In the genomic region with DNA sequence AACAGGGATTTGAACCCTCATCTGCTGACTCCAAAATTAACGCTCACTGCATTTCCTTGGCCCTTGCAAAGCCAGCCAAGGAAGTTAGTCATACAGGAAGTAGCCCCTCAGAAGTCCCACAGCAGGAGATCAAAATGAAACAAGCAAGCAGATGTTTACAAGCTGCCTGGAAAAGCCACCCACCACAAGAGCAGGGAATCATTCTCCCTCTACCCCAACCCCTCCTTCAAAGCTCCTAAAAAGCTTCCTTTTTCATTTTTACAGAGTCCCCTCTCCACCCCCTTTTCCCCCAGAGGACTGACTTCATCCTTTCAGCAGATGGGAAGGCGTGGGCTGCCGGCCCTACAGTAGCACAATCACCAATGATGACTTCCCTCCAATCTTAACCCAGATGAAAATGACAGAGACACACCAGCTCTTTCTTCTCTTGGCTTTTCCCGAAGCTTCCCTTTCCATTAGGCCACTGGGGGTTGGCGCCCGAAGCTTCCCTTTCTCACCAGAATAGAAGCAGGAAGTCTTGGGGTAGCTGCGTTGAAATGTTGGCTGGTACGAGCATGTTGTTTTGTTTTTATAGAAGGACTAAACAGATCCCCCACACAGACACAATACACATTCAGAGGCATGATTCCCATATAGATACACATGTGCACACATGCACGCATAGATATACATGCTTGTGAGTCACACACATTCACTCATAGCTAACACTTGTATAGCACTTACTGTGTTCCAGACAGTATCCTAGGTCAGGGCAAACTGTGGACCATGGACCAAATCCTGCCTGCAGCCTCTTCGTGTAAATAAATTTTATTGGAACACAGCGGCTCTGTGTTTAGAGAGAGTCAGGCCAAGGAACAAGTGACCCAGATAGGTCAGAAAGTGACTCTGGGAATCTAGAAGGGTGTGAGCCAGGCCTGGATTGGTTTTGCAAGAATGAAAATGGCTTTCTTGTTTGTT, we compare ENCODE assay signal across 2 cellular contexts.
TF ChIP-seq lines count a peak whose summit lies in the region.

No MANE protein-coding gene starts in this region.

TF ChIP-seq in GM23338, 12 proteins besides CTCF, POLR2A, EP300 and RAD21 (continued from another document):
- TF ChIP-seq, protein P1, sequence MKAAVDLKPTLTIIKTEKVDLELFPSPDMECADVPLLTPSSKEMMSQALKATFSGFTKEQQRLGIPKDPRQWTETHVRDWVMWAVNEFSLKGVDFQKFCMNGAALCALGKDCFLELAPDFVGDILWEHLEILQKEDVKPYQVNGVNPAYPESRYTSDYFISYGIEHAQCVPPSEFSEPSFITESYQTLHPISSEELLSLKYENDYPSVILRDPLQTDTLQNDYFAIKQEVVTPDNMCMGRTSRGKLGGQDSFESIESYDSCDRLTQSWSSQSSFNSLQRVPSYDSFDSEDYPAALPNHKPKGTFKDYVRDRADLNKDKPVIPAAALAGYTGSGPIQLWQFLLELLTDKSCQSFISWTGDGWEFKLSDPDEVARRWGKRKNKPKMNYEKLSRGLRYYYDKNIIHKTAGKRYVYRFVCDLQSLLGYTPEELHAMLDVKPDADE (IDR thresholded peaks at IDR 0.05): no peak
- TF ChIP-seq NANOG (IDR thresholded peaks at IDR 0.05; ENCODE audit: borderline replicate concordance) (no peak), EZH2 (IDR thresholded peaks at IDR 0.05; ENCODE audit: low read depth, unreplicated experiment) (no peak)

TF ChIP-seq in HepG2, 621 proteins besides CTCF, POLR2A, EP300 and RAD21 (continued from another document and continues in another):
- TF ChIP-seq, protein P2, sequence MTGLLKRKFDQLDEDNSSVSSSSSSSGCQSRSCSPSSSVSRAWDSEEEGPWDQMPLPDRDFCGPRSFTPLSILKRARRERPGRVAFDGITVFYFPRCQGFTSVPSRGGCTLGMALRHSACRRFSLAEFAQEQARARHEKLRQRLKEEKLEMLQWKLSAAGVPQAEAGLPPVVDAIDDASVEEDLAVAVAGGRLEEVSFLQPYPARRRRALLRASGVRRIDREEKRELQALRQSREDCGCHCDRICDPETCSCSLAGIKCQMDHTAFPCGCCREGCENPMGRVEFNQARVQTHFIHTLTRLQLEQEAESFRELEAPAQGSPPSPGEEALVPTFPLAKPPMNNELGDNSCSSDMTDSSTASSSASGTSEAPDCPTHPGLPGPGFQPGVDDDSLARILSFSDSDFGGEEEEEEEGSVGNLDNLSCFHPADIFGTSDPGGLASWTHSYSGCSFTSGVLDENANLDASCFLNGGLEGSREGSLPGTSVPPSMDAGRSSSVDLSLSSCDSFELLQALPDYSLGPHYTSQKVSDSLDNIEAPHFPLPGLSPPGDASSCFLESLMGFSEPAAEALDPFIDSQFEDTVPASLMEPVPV (CRISPR knock-in tag; IDR thresholded peaks at IDR 0.05): no peak
- TF ChIP-seq, protein P3, sequence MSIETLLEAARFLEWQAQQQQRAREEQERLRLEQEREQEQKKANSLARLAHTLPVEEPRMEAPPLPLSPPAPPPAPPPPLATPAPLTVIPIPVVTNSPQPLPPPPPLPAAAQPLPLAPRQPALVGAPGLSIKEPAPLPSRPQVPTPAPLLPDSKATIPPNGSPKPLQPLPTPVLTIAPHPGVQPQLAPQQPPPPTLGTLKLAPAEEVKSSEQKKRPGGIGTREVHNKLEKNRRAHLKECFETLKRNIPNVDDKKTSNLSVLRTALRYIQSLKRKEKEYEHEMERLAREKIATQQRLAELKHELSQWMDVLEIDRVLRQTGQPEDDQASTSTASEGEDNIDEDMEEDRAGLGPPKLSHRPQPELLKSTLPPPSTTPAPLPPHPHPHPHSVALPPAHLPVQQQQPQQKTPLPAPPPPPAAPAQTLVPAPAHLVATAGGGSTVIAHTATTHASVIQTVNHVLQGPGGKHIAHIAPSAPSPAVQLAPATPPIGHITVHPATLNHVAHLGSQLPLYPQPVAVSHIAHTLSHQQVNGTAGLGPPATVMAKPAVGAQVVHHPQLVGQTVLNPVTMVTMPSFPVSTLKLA (IDR thresholded peaks at IDR 0.05): no peak
- TF ChIP-seq POLR2AphosphoS2 (IDR thresholded peaks at IDR 0.05; ENCODE audit: low read depth, low read length): no peak
- TF ChIP-seq, protein P4, sequence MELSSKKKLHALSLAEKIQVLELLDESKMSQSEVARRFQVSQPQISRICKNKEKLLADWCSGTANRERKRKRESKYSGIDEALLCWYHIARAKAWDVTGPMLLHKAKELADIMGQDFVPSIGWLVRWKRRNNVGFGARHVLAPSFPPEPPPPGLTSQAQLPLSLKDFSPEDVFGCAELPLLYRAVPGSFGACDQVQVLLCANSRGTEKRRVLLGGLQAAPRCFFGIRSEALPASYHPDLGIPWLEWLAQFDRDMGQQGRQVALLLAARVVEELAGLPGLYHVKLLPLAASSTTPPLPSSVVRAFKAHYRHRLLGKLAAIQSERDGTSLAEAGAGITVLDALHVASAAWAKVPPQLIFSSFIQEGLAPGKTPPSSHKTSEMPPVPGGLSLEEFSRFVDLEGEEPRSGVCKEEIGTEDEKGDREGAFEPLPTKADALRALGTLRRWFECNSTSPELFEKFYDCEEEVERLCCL (CRISPR knock-in tag; IDR thresholded peaks at IDR 0.05; ENCODE audit: borderline replicate concordance): no peak
- no peak for TF ChIP-seq KAT8 (CRISPR knock-in tag; IDR thresholded peaks at IDR 0.05)
- TF ChIP-seq, protein P5, sequence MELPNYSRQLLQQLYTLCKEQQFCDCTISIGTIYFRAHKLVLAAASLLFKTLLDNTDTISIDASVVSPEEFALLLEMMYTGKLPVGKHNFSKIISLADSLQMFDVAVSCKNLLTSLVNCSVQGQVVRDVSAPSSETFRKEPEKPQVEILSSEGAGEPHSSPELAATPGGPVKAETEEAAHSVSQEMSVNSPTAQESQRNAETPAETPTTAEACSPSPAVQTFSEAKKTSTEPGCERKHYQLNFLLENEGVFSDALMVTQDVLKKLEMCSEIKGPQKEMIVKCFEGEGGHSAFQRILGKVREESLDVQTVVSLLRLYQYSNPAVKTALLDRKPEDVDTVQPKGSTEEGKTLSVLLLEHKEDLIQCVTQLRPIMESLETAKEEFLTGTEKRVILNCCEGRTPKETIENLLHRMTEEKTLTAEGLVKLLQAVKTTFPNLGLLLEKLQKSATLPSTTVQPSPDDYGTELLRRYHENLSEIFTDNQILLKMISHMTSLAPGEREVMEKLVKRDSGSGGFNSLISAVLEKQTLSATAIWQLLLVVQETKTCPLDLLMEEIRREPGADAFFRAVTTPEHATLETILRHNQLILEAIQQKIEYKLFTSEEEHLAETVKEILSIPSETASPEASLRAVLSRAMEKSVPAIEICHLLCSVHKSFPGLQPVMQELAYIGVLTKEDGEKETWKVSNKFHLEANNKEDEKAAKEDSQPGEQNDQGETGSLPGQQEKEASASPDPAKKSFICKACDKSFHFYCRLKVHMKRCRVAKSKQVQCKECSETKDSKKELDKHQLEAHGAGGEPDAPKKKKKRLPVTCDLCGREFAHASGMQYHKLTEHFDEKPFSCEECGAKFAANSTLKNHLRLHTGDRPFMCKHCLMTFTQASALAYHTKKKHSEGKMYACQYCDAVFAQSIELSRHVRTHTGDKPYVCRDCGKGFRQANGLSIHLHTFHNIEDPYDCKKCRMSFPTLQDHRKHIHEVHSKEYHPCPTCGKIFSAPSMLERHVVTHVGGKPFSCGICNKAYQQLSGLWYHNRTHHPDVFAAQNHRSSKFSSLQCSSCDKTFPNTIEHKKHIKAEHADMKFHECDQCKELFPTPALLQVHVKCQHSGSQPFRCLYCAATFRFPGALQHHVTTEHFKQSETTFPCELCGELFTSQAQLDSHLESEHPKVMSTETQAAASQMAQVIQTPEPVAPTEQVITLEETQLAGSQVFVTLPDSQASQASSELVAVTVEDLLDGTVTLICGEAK (IDR thresholded peaks at IDR 0.05): no peak
- TF ChIP-seq, protein P5 (CRISPR knock-in tag; IDR thresholded peaks at IDR 0.05): peak; percentile 83
- TF ChIP-seq, protein P6, sequence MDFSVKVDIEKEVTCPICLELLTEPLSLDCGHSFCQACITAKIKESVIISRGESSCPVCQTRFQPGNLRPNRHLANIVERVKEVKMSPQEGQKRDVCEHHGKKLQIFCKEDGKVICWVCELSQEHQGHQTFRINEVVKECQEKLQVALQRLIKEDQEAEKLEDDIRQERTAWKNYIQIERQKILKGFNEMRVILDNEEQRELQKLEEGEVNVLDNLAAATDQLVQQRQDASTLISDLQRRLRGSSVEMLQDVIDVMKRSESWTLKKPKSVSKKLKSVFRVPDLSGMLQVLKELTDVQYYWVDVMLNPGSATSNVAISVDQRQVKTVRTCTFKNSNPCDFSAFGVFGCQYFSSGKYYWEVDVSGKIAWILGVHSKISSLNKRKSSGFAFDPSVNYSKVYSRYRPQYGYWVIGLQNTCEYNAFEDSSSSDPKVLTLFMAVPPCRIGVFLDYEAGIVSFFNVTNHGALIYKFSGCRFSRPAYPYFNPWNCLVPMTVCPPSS (IDR thresholded peaks at IDR 0.05): no peak
- TF ChIP-seq PCBP2 (optimal IDR thresholded peaks at IDR 0.05; ENCODE audit: low read depth, low read length, poor library complexity, severe bottlenecking): peak; percentile 33
- TF ChIP-seq KLF9 (CRISPR knock-in tag; IDR thresholded peaks at IDR 0.05; ENCODE audit: low read depth): no peak
- TF ChIP-seq MLLT10 (CRISPR knock-in tag; IDR thresholded peaks at IDR 0.05): no peak
- TF ChIP-seq ISL2 (CRISPR knock-in tag; IDR thresholded peaks at IDR 0.05): no peak
- TF ChIP-seq, protein P7, sequence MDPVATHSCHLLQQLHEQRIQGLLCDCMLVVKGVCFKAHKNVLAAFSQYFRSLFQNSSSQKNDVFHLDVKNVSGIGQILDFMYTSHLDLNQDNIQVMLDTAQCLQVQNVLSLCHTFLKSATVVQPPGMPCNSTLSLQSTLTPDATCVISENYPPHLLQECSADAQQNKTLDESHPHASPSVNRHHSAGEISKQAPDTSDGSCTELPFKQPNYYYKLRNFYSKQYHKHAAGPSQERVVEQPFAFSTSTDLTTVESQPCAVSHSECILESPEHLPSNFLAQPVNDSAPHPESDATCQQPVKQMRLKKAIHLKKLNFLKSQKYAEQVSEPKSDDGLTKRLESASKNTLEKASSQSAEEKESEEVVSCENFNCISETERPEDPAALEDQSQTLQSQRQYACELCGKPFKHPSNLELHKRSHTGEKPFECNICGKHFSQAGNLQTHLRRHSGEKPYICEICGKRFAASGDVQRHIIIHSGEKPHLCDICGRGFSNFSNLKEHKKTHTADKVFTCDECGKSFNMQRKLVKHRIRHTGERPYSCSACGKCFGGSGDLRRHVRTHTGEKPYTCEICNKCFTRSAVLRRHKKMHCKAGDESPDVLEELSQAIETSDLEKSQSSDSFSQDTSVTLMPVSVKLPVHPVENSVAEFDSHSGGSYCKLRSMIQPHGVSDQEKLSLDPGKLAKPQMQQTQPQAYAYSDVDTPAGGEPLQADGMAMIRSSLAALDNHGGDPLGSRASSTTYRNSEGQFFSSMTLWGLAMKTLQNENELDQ (CRISPR knock-in tag; IDR thresholded peaks at IDR 0.05; ENCODE audit: borderline replicate concordance): no peak
- TF ChIP-seq, protein P8, sequence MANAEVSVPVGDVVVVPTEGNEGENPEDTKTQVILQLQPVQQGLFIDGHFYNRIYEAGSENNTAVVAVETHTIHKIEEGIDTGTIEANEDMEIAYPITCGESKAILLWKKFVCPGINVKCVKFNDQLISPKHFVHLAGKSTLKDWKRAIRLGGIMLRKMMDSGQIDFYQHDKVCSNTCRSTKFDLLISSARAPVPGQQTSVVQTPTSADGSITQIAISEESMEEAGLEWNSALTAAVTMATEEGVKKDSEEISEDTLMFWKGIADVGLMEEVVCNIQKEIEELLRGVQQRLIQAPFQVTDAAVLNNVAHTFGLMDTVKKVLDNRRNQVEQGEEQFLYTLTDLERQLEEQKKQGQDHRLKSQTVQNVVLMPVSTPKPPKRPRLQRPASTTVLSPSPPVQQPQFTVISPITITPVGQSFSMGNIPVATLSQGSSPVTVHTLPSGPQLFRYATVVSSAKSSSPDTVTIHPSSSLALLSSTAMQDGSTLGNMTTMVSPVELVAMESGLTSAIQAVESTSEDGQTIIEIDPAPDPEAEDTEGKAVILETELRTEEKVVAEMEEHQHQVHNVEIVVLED (CRISPR knock-in tag; IDR thresholded peaks at IDR 0.05; ENCODE audit: borderline replicate concordance): no peak
- TF ChIP-seq ZNF598 (CRISPR knock-in tag; IDR thresholded peaks at IDR 0.05; ENCODE audit: borderline replicate concordance): no peak
- no peak for TF ChIP-seq SAFB2 (CRISPR knock-in tag; IDR thresholded peaks at IDR 0.05; ENCODE audit: borderline replicate concordance, low read depth)
- TF ChIP-seq CBX2 (IDR thresholded peaks at IDR 0.05; ENCODE audit: low read depth, low read length): no peak
- TF ChIP-seq CBX2 (CRISPR knock-in tag; IDR thresholded peaks at IDR 0.05; ENCODE audit: low read depth): no peak
- TF ChIP-seq, protein P9, sequence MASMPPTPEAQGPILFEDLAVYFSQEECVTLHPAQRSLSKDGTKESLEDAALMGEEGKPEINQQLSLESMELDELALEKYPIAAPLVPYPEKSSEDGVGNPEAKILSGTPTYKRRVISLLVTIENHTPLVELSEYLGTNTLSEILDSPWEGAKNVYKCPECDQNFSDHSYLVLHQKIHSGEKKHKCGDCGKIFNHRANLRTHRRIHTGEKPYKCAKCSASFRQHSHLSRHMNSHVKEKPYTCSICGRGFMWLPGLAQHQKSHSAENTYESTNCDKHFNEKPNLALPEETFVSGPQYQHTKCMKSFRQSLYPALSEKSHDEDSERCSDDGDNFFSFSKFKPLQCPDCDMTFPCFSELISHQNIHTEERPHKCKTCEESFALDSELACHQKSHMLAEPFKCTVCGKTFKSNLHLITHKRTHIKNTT (CRISPR knock-in tag; IDR thresholded peaks at IDR 0.05): no peak
